14 cellular contexts compared by ENCODE assay signal in genomic region chr10:33258951-33259350, GRCh38.
DNase-seq lines count a peak whose midpoint lies in the region; ATAC-seq and TF ChIP-seq lines count a peak whose summit lies in the region.
"Had no signal": no experiment of that assay in that cellular context is flagged by ENCODE, and none has a peak within 500 bp of the region (broad histone marks: within the 10 kb centered on the region; RNA-seq: fewer than 3 reads in every experiment).

No MANE protein-coding gene starts in this region.

- H3K27ac ChIP-seq in PC-3 (ENCODE audit: low read length) (peak overlapping the region; percentile 65), ectodermal cell (ENCODE audit: insufficient read depth, low read depth, low read length, poor library complexity, severe bottlenecking) (peak overlapping the region; percentile 20)
- H3K27ac ChIP-seq: BLaER1 treated with 17β-estradiol and CSF1 and Interleukin-3, amounts not matched to agents 10 nM and 100 nM had no signal

- no peak overlapping the region for H3K4me3 ChIP-seq in PC-3 (ENCODE audit: low read length)
- H3K4me3 ChIP-seq in ectodermal cell (ENCODE audit: insufficient read depth, low read depth, low read length): no peak overlapping the region
- H3K4me3 ChIP-seq: BLaER1 treated with 17β-estradiol and CSF1 and Interleukin-3, amounts not matched to agents 10 nM and 100 nM had no signal

- intact Hi-C loops in PC-3 (cut with micrococcal nuclease): no loop called here
- intact Hi-C loops in activated T-helper 1 cell treated with anti-CD3 and anti-CD28 coated beads, Interleukin-12 subunit alpha, Interleukin-12 subunit beta, Interleukin-2, Interleukin-4 antibody, amounts not matched to agents 30 ng/mL and 10 ng/mL and 1 ng/mL, durations not matched to agents 14 hours and 24 hours and 36 hours (cut with micrococcal nuclease): loop anchor here (10.0 kb wide), 2 partner anchors 814 to 1014 kb away; partner anchors contain the start of gene CCDC7

- H3K27me3 ChIP-seq in PC-3 (ENCODE audit: low read length) (no peaks in the 10 kb centered on the region), ectodermal cell (ENCODE audit: control insufficient read depth, insufficient read depth, low read length, poor library complexity, severe bottlenecking) (no peaks in the 10 kb centered on the region)
- H3K27me3 ChIP-seq: BLaER1 treated with 17β-estradiol and CSF1 and Interleukin-3, amounts not matched to agents 10 nM and 100 nM had no signal

- H3K4me3 Mint-ChIP-seq in activated T-helper 1 cell treated with anti-CD3 and anti-CD28 coated beads, Interleukin-12 subunit alpha, Interleukin-12 subunit beta, Interleukin-2, Interleukin-4 antibody, amounts not matched to agents 30 ng/mL and 10 ng/mL and 1 ng/mL, durations not matched to agents 14 hours and 24 hours and 36 hours: no peak overlapping the region
- no peak overlapping the region for H3K4me3 Mint-ChIP-seq in WTC11

- H3K9ac ChIP-seq in PC-3 (ENCODE audit: low read length): peak overlapping the region; percentile 69
- H3K9ac ChIP-seq: BLaER1 treated with 17β-estradiol and CSF1 and Interleukin-3, amounts not matched to agents 10 nM and 100 nM had no signal

- no peaks in the 10 kb centered on the region for H4K20me1 ChIP-seq in PC-3 (ENCODE audit: low read length)

- H3K36me3 ChIP-seq in PC-3 (ENCODE audit: low read depth, low read length) (peaks cover 87% of the 10 kb centered on the region), ectodermal cell (ENCODE audit: control insufficient read depth, insufficient read depth, low read length) (no peaks in the 10 kb centered on the region)

- CTCF ChIA-PET in PC-3 (lab: Charles Lee) (interaction anchor here (1.7 kb wide), 1 partner anchor 66 kb away, joined by 3 read pairs; no protein-coding TSS in a partner anchor), WTC11 (lab: Charles Lee) (interaction anchor here (1.4 kb wide), 1 partner anchor 66 kb away, joined by 5 read pairs; no protein-coding TSS in a partner anchor)

- POLR2A ChIA-PET in PC-3 (lab: Charles Lee; ENCODE audit: unreplicated experiment): interaction anchor here (0.7 to 0.8 kb wide), 2 partner anchors 14 to 106 kb away, joined by 3 to 7 read pairs; no protein-coding TSS in a partner anchor
- POLR2A ChIA-PET in WTC11 (lab: Charles Lee): no interaction called here

- peak overlapping the region; percentile 10 for H3K4me2 ChIP-seq in PC-3 (ENCODE audit: low read length)
- H3K4me2 ChIP-seq: BLaER1 treated with 17β-estradiol and CSF1 and Interleukin-3, amounts not matched to agents 10 nM and 100 nM had no signal

- no peaks in the 10 kb centered on the region for H3K36me3 Mint-ChIP-seq in activated T-helper 1 cell treated with anti-CD3 and anti-CD28 coated beads, Interleukin-12 subunit alpha, Interleukin-12 subunit beta, Interleukin-2, Interleukin-4 antibody, amounts not matched to agents 30 ng/mL and 10 ng/mL and 1 ng/mL, durations not matched to agents 14 hours and 24 hours and 36 hours (ENCODE audit: low read depth)
- no peaks in the 10 kb centered on the region for H3K36me3 Mint-ChIP-seq in WTC11

- H3K4me1 ChIP-seq in PC-3 (ENCODE audit: insufficient read depth, low read length) (peaks cover 86% of the 10 kb centered on the region), ectodermal cell (ENCODE audit: control insufficient read depth, insufficient read depth, low read length) (peaks cover 12% of the 10 kb centered on the region)

- H3K9me3 ChIP-seq in PC-3 (ENCODE audit: low read length) (no peaks in the 10 kb centered on the region), ectodermal cell (ENCODE audit: control insufficient read depth, low read length) (no peaks in the 10 kb centered on the region)

- H3F3A ChIP-seq in PC-3 (ENCODE audit: low read length, unreplicated experiment): peaks cover 51% of the 10 kb centered on the region

- no peaks in the 10 kb centered on the region for H3K9me3 Mint-ChIP-seq in activated T-helper 1 cell treated with anti-CD3 and anti-CD28 coated beads, Interleukin-12 subunit alpha, Interleukin-12 subunit beta, Interleukin-2, Interleukin-4 antibody, amounts not matched to agents 30 ng/mL and 10 ng/mL and 1 ng/mL, durations not matched to agents 14 hours and 24 hours and 36 hours
- no peaks in the 10 kb centered on the region for H3K9me3 Mint-ChIP-seq in WTC11

- no TSS peak for BruUV-seq in PC-3 (replicated peaks; lab: Mats Ljungman, UMichigan)

- peaks cover 7% of the 10 kb centered on the region for H3K4me1 Mint-ChIP-seq in activated T-helper 1 cell treated with anti-CD3 and anti-CD28 coated beads, Interleukin-12 subunit alpha, Interleukin-12 subunit beta, Interleukin-2, Interleukin-4 antibody, amounts not matched to agents 30 ng/mL and 10 ng/mL and 1 ng/mL, durations not matched to agents 14 hours and 24 hours and 36 hours (ENCODE audit: low read depth)
- peaks cover 16% of the 10 kb centered on the region for H3K4me1 Mint-ChIP-seq in WTC11

- peaks cover 81% of the 10 kb centered on the region for H3K79me2 ChIP-seq in PC-3 (ENCODE audit: low read length)

- ATAC-seq in PC-3: peak; percentile 52
- no peak for ATAC-seq in GM21423 (IDR thresholded peaks at IDR 0.05; ENCODE audit: unreplicated experiment)
- no peak for ATAC-seq in WTC11
- ATAC-seq in GM19463 (IDR thresholded peaks at IDR 0.05; ENCODE audit: unreplicated experiment): no peak

- peak; percentile 62 for DNase-seq in ELF-1 (ENCODE audit: low read depth, low spot score)
- peak; percentile 98 for DNase-seq in PC-3
- peak; percentile 49 for DNase-seq in myocyte (ENCODE audit: low read depth)
- no peak for DNase-seq in activated T-helper 1 cell treated with anti-CD3 and anti-CD28 coated beads, Interleukin-12 subunit alpha, Interleukin-12 subunit beta, Interleukin-2, Interleukin-4 antibody, amounts not matched to agents 30 ng/mL and 10 ng/mL and 1 ng/mL, durations not matched to agents 14 hours and 24 hours and 36 hours (ENCODE audit: low spot score)
- DNase-seq in WTC11 (ENCODE audit: low spot score): no peak
- DNase-seq: hypothalamus; NCI-H1048; SHP77 treated with DMSO at 0.1 percent for 48 hours; stimulated activated CD4-positive, alpha-beta T cell treated with anti-CD3 and anti-CD28 coated beads, Interleukin-4, amount 100 ng/mL, for 1 hour; stimulated activated naive CD4-positive, alpha-beta T cell treated with Interleukin-2 at 50 U/mL for 16 hours had no signal

- 60 to 63% methylated on average over 9 of the region's 9 CpGs for WGBS in ectodermal cell, 2 experiments

- H3K27me3 Mint-ChIP-seq in activated T-helper 1 cell treated with anti-CD3 and anti-CD28 coated beads, Interleukin-12 subunit alpha, Interleukin-12 subunit beta, Interleukin-2, Interleukin-4 antibody, amounts not matched to agents 30 ng/mL and 10 ng/mL and 1 ng/mL, durations not matched to agents 14 hours and 24 hours and 36 hours (ENCODE audit: insufficient read depth): peaks cover 26% of the 10 kb centered on the region
- no peaks in the 10 kb centered on the region for H3K27me3 Mint-ChIP-seq in WTC11 (ENCODE audit: low read depth)

- no peak overlapping the region for H3K27ac Mint-ChIP-seq in activated T-helper 1 cell treated with anti-CD3 and anti-CD28 coated beads, Interleukin-12 subunit alpha, Interleukin-12 subunit beta, Interleukin-2, Interleukin-4 antibody, amounts not matched to agents 30 ng/mL and 10 ng/mL and 1 ng/mL, durations not matched to agents 14 hours and 24 hours and 36 hours
- no peak overlapping the region; the same call in 1 of the 2 replicates for H3K27ac Mint-ChIP-seq in WTC11

- TF ChIP-seq CTCF in PC-3 (conservative IDR thresholded peaks at IDR 0.05; ENCODE audit: low read depth, low read length) (no peak), WTC11 (IDR thresholded peaks at IDR 0.05) (no peak)

- peak overlapping the region; percentile 1 for H2AFZ ChIP-seq in PC-3 (ENCODE audit: low read length)

- H3K9me2 ChIP-seq in PC-3 (replicated peaks; ENCODE audit: low read length): no peaks in the 10 kb centered on the region

TF ChIP-seq in WTC11, 78 proteins besides CTCF, POLR2A, EP300 and RAD21:
- TF ChIP-seq CBFB (CRISPR knock-in tag; IDR thresholded peaks at IDR 0.05; ENCODE audit: low read depth) (no peak), ZMAT4 (CRISPR knock-in tag; IDR thresholded peaks at IDR 0.05) (no peak), NR3C1 (CRISPR knock-in tag; conservative IDR thresholded peaks at IDR 0.05; ENCODE audit: low read depth) (no peak), USF1 (CRISPR knock-in tag; IDR thresholded peaks at IDR 0.05) (no peak), AR (CRISPR knock-in tag; IDR thresholded peaks at IDR 0.05) (no peak)

Comparison
In these comparisons a context has a peak if more than half of its experiments do, and no peak if none do; other contexts are left out.
1. DNase-seq: peak in ELF-1 (single experiment), PC-3 (single experiment) and myocyte (single experiment); none in activated T-helper 1 cell treated with anti-CD3 and anti-CD28 coated beads, Interleukin-12 subunit alpha, Interleukin-12 subunit beta, Interleukin-2, Interleukin-4 antibody, amounts not matched to agents 30 ng/mL and 10 ng/mL and 1 ng/mL, durations not matched to agents 14 hours and 24 hours and 36 hours (single experiment) and WTC11 (single experiment).